In the genomic region with DNA sequence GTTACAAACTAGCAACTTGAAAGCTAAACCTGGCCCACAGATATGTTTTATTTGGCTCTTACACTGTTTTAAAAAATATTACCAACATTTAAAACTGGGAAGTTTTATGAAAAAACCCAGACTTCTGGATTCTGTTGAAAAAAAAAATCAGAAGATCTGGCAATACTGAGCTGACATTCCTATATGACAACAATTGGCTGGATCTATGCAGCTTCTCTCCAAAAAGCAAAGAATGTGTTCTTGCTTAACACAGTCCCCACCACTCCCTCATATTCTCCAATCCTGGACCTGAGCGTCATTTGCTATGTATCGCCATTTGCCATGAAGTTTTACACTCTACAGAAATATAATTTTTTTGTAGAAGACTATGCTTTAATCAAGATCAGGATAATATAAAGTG, we compare ENCODE assay signal across 15 cellular contexts.
DNase-seq lines count a peak whose midpoint lies in the region; ATAC-seq and TF ChIP-seq lines count a peak whose summit lies in the region.
"Had no signal": no experiment of that assay in that cellular context is flagged by ENCODE, and none has a peak within 500 bp of the region (broad histone marks: within the 10 kb centered on the region; RNA-seq: fewer than 3 reads in every experiment).

No MANE protein-coding gene starts in this region.

- H4K8ac ChIP-seq in IMR-90 (ENCODE audit: low read depth in 2 of 2, low read length in 2 of 2) = peak overlapping the region in 1 of 2 experiments; percentile 77; a peak in 3 of 4 replicates

- H3K4me3 ChIP-seq in IMR-90 (ENCODE audit: insufficient read depth, low read depth, low read length) (no peak overlapping the region), osteoblast (ENCODE audit: insufficient read depth, low read length) (no peak overlapping the region)

- H2BK120ac ChIP-seq in IMR-90 (ENCODE audit: low read depth, low read length) = peak overlapping the region; percentile 91

- peak overlapping the region; percentile 95 for H2BK20ac ChIP-seq in IMR-90 (ENCODE audit: low read depth, low read length)

- intact Hi-C loops in IMR-90 (cut with micrococcal nuclease) = loop anchor here (10.0 kb wide), 1 partner anchor 612 kb away; no protein-coding TSS in a partner anchor

- H2BK5ac ChIP-seq in IMR-90 (ENCODE audit: low read depth, low read length, poor library complexity, severe bottlenecking) = peak overlapping the region; percentile 89

- CTCF ChIA-PET in IMR-90 (lab: Yijun Ruan, JAX) = no interaction called here

- TF ChIP-seq CTCF in IMR-90 (conservative IDR thresholded peaks at IDR 0.05; ENCODE audit: low read depth, low read length) = no peak
- no peak for TF ChIP-seq CTCF in osteoblast (IDR thresholded peaks at IDR 0.05; ENCODE audit: extremely low read depth, low read depth, low read length)

- peak overlapping the region; percentile 77 for H3K14ac ChIP-seq in IMR-90 (replicated peaks; ENCODE audit: low read depth, low read length)

- TF ChIP-seq RAD21 in IMR-90 (IDR thresholded peaks at IDR 0.05; ENCODE audit: low read length) = no peak

- in situ Hi-C loops in IMR-90 (cut with MboI; ENCODE audit: low sequenced_read_pairs) = no loop called here

- H3K4me2 ChIP-seq in IMR-90 (ENCODE audit: low read depth, low read length) (no peak overlapping the region), osteoblast (ENCODE audit: insufficient read depth, low read length) (no peak overlapping the region)
- H3K4me2 ChIP-seq: KMS-11 had no signal

- H3K18ac ChIP-seq in IMR-90 (ENCODE audit: low read depth, low read length) = peak overlapping the region; percentile 80

- H3K27me3 ChIP-seq in IMR-90 (ENCODE audit: control insufficient read depth, insufficient read depth, low read length) (no peaks in the 10 kb centered on the region), osteoblast (ENCODE audit: insufficient read depth, low read length) (no peaks in the 10 kb centered on the region)

- H2AFZ ChIP-seq in IMR-90 (replicated peaks; ENCODE audit: low read length, poor library complexity) (no peak overlapping the region), osteoblast (ENCODE audit: low read length) (no peak overlapping the region)

- dilution Hi-C loops in IMR-90 (cut with HindIII; ENCODE audit: low sequenced_read_pairs, unreplicated experiment) = no loop called here

- no TSS peak for BruUV-seq in IMR-90 (replicated peaks; lab: Mats Ljungman, UMichigan)

- H4K5ac ChIP-seq in IMR-90 (ENCODE audit: low read depth, low read length) = peak overlapping the region; percentile 89

- H3K56ac ChIP-seq in IMR-90 (ENCODE audit: extremely low read depth, insufficient read depth, low read length) = peak overlapping the region; percentile 52; the same call in 1 of the 2 replicates

- H3K4me1 ChIP-seq in IMR-90 (ENCODE audit: control insufficient read depth, insufficient read depth, low read length) (peaks cover 2% of the 10 kb centered on the region; the same call in 1 of the 2 replicates), osteoblast (ENCODE audit: insufficient read depth, low read length) (peaks cover 11% of the 10 kb centered on the region)

- H3K36me3 ChIP-seq in IMR-90 (ENCODE audit: control insufficient read depth, insufficient read depth, low read length) (no peaks in the 10 kb centered on the region), osteoblast (ENCODE audit: insufficient read depth, low read length) (no peaks in the 10 kb centered on the region)

- H3K9ac ChIP-seq in IMR-90 (ENCODE audit: low read depth, low read length) = 0 out of 2 replicates have a peak overlapping the region, but pooled peaks have one; percentile 46
- H3K9ac ChIP-seq: KMS-11 had no signal

- peak overlapping the region; percentile 84 for H3K4ac ChIP-seq in IMR-90 (ENCODE audit: low read depth, low read length)

- peak overlapping the region; percentile 69; the same call in 2 of the 3 replicates for H2BK15ac ChIP-seq in IMR-90 (ENCODE audit: low read depth, low read length)

- H3K27ac ChIP-seq in IMR-90 (ENCODE audit: insufficient read depth, low read length) (peak overlapping the region; percentile 95; the same call in 1 of the 2 replicates), osteoblast (ENCODE audit: low read depth, low read length) (peak overlapping the region; percentile 63)
- H3K27ac ChIP-seq: C4-2B, KMS-11 had no signal

- DNase-seq in AG20443 (ENCODE audit: low spot score) (peak; percentile 11), IMR-90 (no peak), fibroblast of gingiva (ENCODE audit: low read depth) (peak; percentile 42), osteoblast (ENCODE audit: insufficient read length, low spot score, missing footprints) (no peak), DMS79 treated with DMSO at 0.1 percent for 48 hours (lab: John Stamatoyannopoulos, UW) (no peak)
- DNase-seq: 8988T; AML-193; CD4-positive, alpha-beta memory T cell; DMS153; DMS79; H9 had no signal

- peak overlapping the region; percentile 84; the same call in 1 of the 2 replicates for H4K91ac ChIP-seq in IMR-90 (ENCODE audit: insufficient read depth, low read depth, low read length)

- no peaks in the 10 kb centered on the region for H3K79me1 ChIP-seq in IMR-90 (ENCODE audit: low read depth in 1 of 2, low read length in 2 of 2)

- no peaks in the 10 kb centered on the region for H3K79me2 ChIP-seq in osteoblast (ENCODE audit: insufficient read depth, low read length)

- POLR2A ChIA-PET in IMR-90 (lab: Charles Lee; ENCODE audit: unreplicated experiment) = no interaction called here

- H2AK9ac ChIP-seq in IMR-90 (replicated peaks; ENCODE audit: low read depth, low read length, poor library complexity) = no peak overlapping the region

- H4K20me1 ChIP-seq in IMR-90 (ENCODE audit: insufficient read depth, low read length) (no peaks in the 10 kb centered on the region), osteoblast (ENCODE audit: insufficient read depth, low read length) (no peaks in the 10 kb centered on the region)

- H2AK5ac ChIP-seq in IMR-90 (ENCODE audit: low read depth, low read length) = peak overlapping the region; percentile 75

- WGBS in IMR-90 (ENCODE audit: extremely low coverage in 2 of 2, insufficient read length in 1 of 2), 2 experiments = no CpG with 5 or more reads among the region's 2 CpGs

- peak; percentile 27; the same call in 1 of the 2 replicates for ATAC-seq in IMR-90 (ENCODE audit: low read depth)
- no peak for ATAC-seq in GM21717 (IDR thresholded peaks at IDR 0.05; ENCODE audit: unreplicated experiment)
- ATAC-seq in HG03097 (IDR thresholded peaks at IDR 0.05; ENCODE audit: low FRiP score, unreplicated experiment) = no peak

- H3K23ac ChIP-seq in IMR-90 (ENCODE audit: low read depth, low read length) = peak overlapping the region; percentile 91

- H3K9me3 ChIP-seq in IMR-90 (ENCODE audit: control insufficient read depth, insufficient read depth, low read length) = peaks cover 6% of the 10 kb centered on the region
- H3K9me3 ChIP-seq in osteoblast (ENCODE audit: low read depth, low read length) = no peaks in the 10 kb centered on the region

- TF ChIP-seq POLR2A in IMR-90 (IDR thresholded peaks at IDR 0.05; ENCODE audit: low read depth, low read length) = no peak

- peaks cover 2% of the 10 kb centered on the region; the same call in 1 of the 2 replicates for H3K9me1 ChIP-seq in IMR-90 (ENCODE audit: insufficient read depth, low read length)

TF ChIP-seq in IMR-90, 13 proteins besides CTCF, POLR2A, EP300 and RAD21:
- TF ChIP-seq MAFK (IDR thresholded peaks at IDR 0.05; ENCODE audit: low read depth, low read length) (no peak), MAZ (IDR thresholded peaks at IDR 0.05; ENCODE audit: borderline replicate concordance, low read depth, low read length) (no peak), CEBPB (IDR thresholded peaks at IDR 0.05; ENCODE audit: low read depth, low read length) (no peak), RCOR1 (IDR thresholded peaks at IDR 0.05; ENCODE audit: insufficient replicate concordance, low read length) (no peak), FOS (IDR thresholded peaks at IDR 0.05; ENCODE audit: low read depth, low read length) (no peak), CHD1 (IDR thresholded peaks at IDR 0.05; ENCODE audit: low read depth, low read length) (no peak), NFE2L2 (IDR thresholded peaks at IDR 0.05; ENCODE audit: low read depth, low read length) (no peak), MXI1 (IDR thresholded peaks at IDR 0.05; ENCODE audit: borderline replicate concordance, low read depth, low read length) (no peak), SMC3 (IDR thresholded peaks at IDR 0.05; ENCODE audit: low read depth, low read length) (no peak), BHLHE40 (IDR thresholded peaks at IDR 0.05; ENCODE audit: low read depth, low read length) (no peak), RFX5 (IDR thresholded peaks at IDR 0.05; ENCODE audit: low read depth, low read length) (no peak)
- TF ChIP-seq, protein P1, sequence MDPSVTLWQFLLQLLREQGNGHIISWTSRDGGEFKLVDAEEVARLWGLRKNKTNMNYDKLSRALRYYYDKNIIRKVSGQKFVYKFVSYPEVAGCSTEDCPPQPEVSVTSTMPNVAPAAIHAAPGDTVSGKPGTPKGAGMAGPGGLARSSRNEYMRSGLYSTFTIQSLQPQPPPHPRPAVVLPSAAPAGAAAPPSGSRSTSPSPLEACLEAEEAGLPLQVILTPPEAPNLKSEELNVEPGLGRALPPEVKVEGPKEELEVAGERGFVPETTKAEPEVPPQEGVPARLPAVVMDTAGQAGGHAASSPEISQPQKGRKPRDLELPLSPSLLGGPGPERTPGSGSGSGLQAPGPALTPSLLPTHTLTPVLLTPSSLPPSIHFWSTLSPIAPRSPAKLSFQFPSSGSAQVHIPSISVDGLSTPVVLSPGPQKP (IDR thresholded peaks at IDR 0.05; ENCODE audit: borderline replicate concordance, low read depth, low read length) = no peak
- TF ChIP-seq, protein P2, sequence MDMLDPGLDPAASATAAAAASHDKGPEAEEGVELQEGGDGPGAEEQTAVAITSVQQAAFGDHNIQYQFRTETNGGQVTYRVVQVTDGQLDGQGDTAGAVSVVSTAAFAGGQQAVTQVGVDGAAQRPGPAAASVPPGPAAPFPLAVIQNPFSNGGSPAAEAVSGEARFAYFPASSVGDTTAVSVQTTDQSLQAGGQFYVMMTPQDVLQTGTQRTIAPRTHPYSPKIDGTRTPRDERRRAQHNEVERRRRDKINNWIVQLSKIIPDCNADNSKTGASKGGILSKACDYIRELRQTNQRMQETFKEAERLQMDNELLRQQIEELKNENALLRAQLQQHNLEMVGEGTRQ (IDR thresholded peaks at IDR 0.05; ENCODE audit: low read depth, low read length) = no peak

Comparison
In these comparisons a context has a peak if more than half of its experiments do, and no peak if none do; other contexts are left out.
1. DNase-seq: peak in AG20443 (single experiment) and fibroblast of gingiva (single experiment); none in IMR-90 (single experiment), osteoblast (single experiment) and DMS79 treated with DMSO at 0.1 percent for 48 hours (single experiment).